Comparison of ENCODE assay signal across 8 cellular contexts in genomic region chr4:112288455-112288854, GRCh38. TPM values are rescaled to one million over a fixed set of nuclear protein-coding genes. Genes with fewer than 3 reads are reported as not detected.
DNase-seq lines count a peak whose midpoint lies in the region; ATAC-seq and TF ChIP-seq lines count a peak whose summit lies in the region.

No MANE protein-coding gene starts in this region.

- H3K27ac ChIP-seq in CD8-positive, alpha-beta T cell (ENCODE audit: low read depth, low read length), result no peak overlapping the region
- H3K27ac ChIP-seq in lower lobe of right lung (no peak overlapping the region), stomach (peak overlapping the region in 1 of 5 donors; percentile 90)

- no peaks in the 10 kb centered on the region for H3K27me3 Mint-ChIP-seq in CD8-positive, alpha-beta T cell (ENCODE audit: low read depth)
- no peaks in the 10 kb centered on the region for H3K27me3 Mint-ChIP-seq in activated CD8-positive, alpha-beta T cell treated with anti-CD3 and anti-CD28 coated beads for 36 hours

- no peaks in the 10 kb centered on the region for H3K9me3 ChIP-seq in CD8-positive, alpha-beta T cell (ENCODE audit: low read length)
- H3K9me3 ChIP-seq in lower lobe of right lung (no peaks in the 10 kb centered on the region), stomach (no peaks in the 10 kb centered on the region)

- no peak overlapping the region for H3K4me3 ChIP-seq in CD8-positive, alpha-beta T cell (ENCODE audit: low read depth, low read length)
- no peak overlapping the region for H3K4me3 ChIP-seq in lower lobe of right lung
- H3K4me3 ChIP-seq in stomach, result no peak overlapping the region

- no peak for DNase-seq in CD8-positive, alpha-beta T cell
- DNase-seq in activated CD8-positive, alpha-beta T cell treated with anti-CD3 and anti-CD28 coated beads for 36 hours, result peak; percentile 47
- DNase-seq in lower lobe of right lung (no peak), iPS-NIHi7 (ENCODE audit: extremely low spot score) (no peak), midbrain (lab: John Stamatoyannopoulos, UW) (no peak), stomach (no peak)

- ATAC-seq in CD8-positive, alpha-beta T cell, result no peak
- ATAC-seq in GM19438 (IDR thresholded peaks at IDR 0.05; ENCODE audit: low read depth, unreplicated experiment) (peak; percentile 25), HG03108 (IDR thresholded peaks at IDR 0.05; ENCODE audit: unreplicated experiment) (peak; percentile 29), lower lobe of right lung (no peak)
- peak; percentile 14 for ATAC-seq in activated CD8-positive, alpha-beta T cell treated with anti-CD3 and anti-CD28 coated beads for 36 hours

- H3K36me3 Mint-ChIP-seq in CD8-positive, alpha-beta T cell, result peaks cover 8% of the 10 kb centered on the region
- H3K36me3 Mint-ChIP-seq in activated CD8-positive, alpha-beta T cell treated with anti-CD3 and anti-CD28 coated beads for 36 hours (ENCODE audit: low read depth), result peaks cover 19% of the 10 kb centered on the region

- peaks cover 27% of the 10 kb centered on the region for H3K4me1 ChIP-seq in CD8-positive, alpha-beta T cell (ENCODE audit: insufficient read depth, low read length)
- H3K4me1 ChIP-seq in lower lobe of right lung, result peaks cover 14% of the 10 kb centered on the region
- peaks cover 6 to 13% (median 9%) of the 10 kb centered on the region in 4 donors for H3K4me1 ChIP-seq in stomach

- H3K36me3 ChIP-seq in CD8-positive, alpha-beta T cell (ENCODE audit: insufficient read depth, low read length), result no peaks in the 10 kb centered on the region
- no peaks in the 10 kb centered on the region for H3K36me3 ChIP-seq in lower lobe of right lung
- H3K36me3 ChIP-seq in stomach, result no peaks in the 10 kb centered on the region

- no peaks in the 10 kb centered on the region for H3K27me3 ChIP-seq in CD8-positive, alpha-beta T cell (ENCODE audit: insufficient read depth, low read length)
- H3K27me3 ChIP-seq in lower lobe of right lung (ENCODE audit: low read depth), result no peaks in the 10 kb centered on the region
- H3K27me3 ChIP-seq in stomach, result no peaks in the 10 kb centered on the region

- peaks cover 49% of the 10 kb centered on the region for H3K4me1 Mint-ChIP-seq in CD8-positive, alpha-beta T cell (ENCODE audit: low read depth)
- peaks cover 47% of the 10 kb centered on the region for H3K4me1 Mint-ChIP-seq in activated CD8-positive, alpha-beta T cell treated with anti-CD3 and anti-CD28 coated beads for 36 hours (ENCODE audit: low read depth)

- no peak for TF ChIP-seq POLR2A in stomach (IDR thresholded peaks at IDR 0.05)

- H3K4me3 Mint-ChIP-seq in CD8-positive, alpha-beta T cell, result peak overlapping the region; percentile 53
- H3K4me3 Mint-ChIP-seq in activated CD8-positive, alpha-beta T cell treated with anti-CD3 and anti-CD28 coated beads for 36 hours, result peak overlapping the region; percentile 51

- 65 to 82% (median 79%) methylated on average over 3 of the region's 3 CpGs for WGBS in stomach, 5 donors

- intact Hi-C loops in CD8-positive, alpha-beta T cell (cut with DNase I, micrococcal nuclease), result loop anchor here (1.0 to 5.0 kb wide), 4 partner anchors 9 to 349 kb away; partner anchors contain the start of genes ALPK1 (in 1 of the 2), LARP7 (in 1 of the 2) and ZGRF1 (in 1 of the 2)
- intact Hi-C loops in activated CD8-positive, alpha-beta T cell treated with anti-CD3 and anti-CD28 coated beads for 36 hours (cut with micrococcal nuclease), result loop anchor here (5.0 kb wide), 2 partner anchors 56 to 141 kb away; partner anchors contain the start of genes AP1AR and FAM241A
- intact Hi-C loops in lower lobe of right lung (cut with DNase I) (no loop called here), stomach (cut with DNase I; ENCODE audit: low total_unique reads) (no loop called here)

- no peak for TF ChIP-seq CTCF in CD8-positive, alpha-beta T cell (IDR thresholded peaks at IDR 0.05)
- TF ChIP-seq CTCF in activated CD8-positive, alpha-beta T cell treated with anti-CD3 and anti-CD28 coated beads for 36 hours (IDR thresholded peaks at IDR 0.05), result no peak
- TF ChIP-seq CTCF in lower lobe of right lung (IDR thresholded peaks at IDR 0.05) (no peak), stomach (IDR thresholded peaks at IDR 0.05) (no peak)

- peak overlapping the region; percentile 84 for H3K27ac Mint-ChIP-seq in CD8-positive, alpha-beta T cell
- H3K27ac Mint-ChIP-seq in activated CD8-positive, alpha-beta T cell treated with anti-CD3 and anti-CD28 coated beads for 36 hours, result peak overlapping the region; percentile 91

- POLR2A ChIA-PET in CD8-positive, alpha-beta T cell (lab: Charles Lee), result no interaction called here
- POLR2A ChIA-PET in activated CD8-positive, alpha-beta T cell treated with anti-CD3 and anti-CD28 coated beads for 36 hours (lab: Charles Lee), result interaction anchor here (0.8 to 2.6 kb wide), 2 partner anchors 14 to 17 kb away, joined by 3 to 14 read pairs; no protein-coding TSS in a partner anchor

- H3K9me3 Mint-ChIP-seq in CD8-positive, alpha-beta T cell, result no peaks in the 10 kb centered on the region
- no peaks in the 10 kb centered on the region for H3K9me3 Mint-ChIP-seq in activated CD8-positive, alpha-beta T cell treated with anti-CD3 and anti-CD28 coated beads for 36 hours

- CTCF ChIA-PET in CD8-positive, alpha-beta T cell (lab: Charles Lee), result no interaction called here
- CTCF ChIA-PET in activated CD8-positive, alpha-beta T cell treated with anti-CD3 and anti-CD28 coated beads for 36 hours (lab: Charles Lee), result interaction anchor here (2.4 to 3.0 kb wide), 3 partner anchors 21 to 188 kb away, joined by 5 to 10 read pairs (median 7); no protein-coding TSS in a partner anchor

- TF ChIP-seq EP300 in stomach (IDR thresholded peaks at IDR 0.05), result no peak

RNA-seq across cellular contexts. Expression of gene TIFA, which starts 2.8 kb away (rescaled TPM):
- total RNA-seq in CD8-positive, alpha-beta T cell, result 10 to 100 TPM; 12.3 to 16.1 TPM
- total RNA-seq in activated CD8-positive, alpha-beta T cell treated with anti-CD3 and anti-CD28 coated beads for 36 hours, result 10 to 100 TPM; 37.9 to 39.1 TPM
- total RNA-seq in lower lobe of right lung (11.5 TPM), stomach (10 to 100 TPM in 1 of 5 donors, 1 to 10 TPM in 2, not detected in 2; 5.8 to 14.1 (median 7.7) TPM)
- polyA plus RNA-seq in stomach, result 1 to 10 TPM; 7.5 to 9.3 (median 7.9) TPM

RNA-seq across cellular contexts. Expression of gene ALPK1, which starts 8.7 kb away (rescaled TPM):
- total RNA-seq in CD8-positive, alpha-beta T cell, result 1 to 10 TPM; 6.5 to 7.0 TPM
- 10 to 100 TPM; 13.4 to 13.7 TPM for total RNA-seq in activated CD8-positive, alpha-beta T cell treated with anti-CD3 and anti-CD28 coated beads for 36 hours
- total RNA-seq in lower lobe of right lung, result 40.1 TPM
- total RNA-seq in stomach, result 10 to 100 TPM; 19.3 to 47.7 (median 37.5) TPM
- 1 to 10 TPM; 2.9 to 6.1 (median 5.2) TPM for polyA plus RNA-seq in stomach

RNA-seq across cellular contexts. Expression of gene AP1AR, which starts 56.9 kb away (rescaled TPM):
- 1 to 10 TPM; 3.8 to 5.2 TPM for total RNA-seq in CD8-positive, alpha-beta T cell
- 10 to 100 TPM; 15.5 to 17.7 TPM for total RNA-seq in activated CD8-positive, alpha-beta T cell treated with anti-CD3 and anti-CD28 coated beads for 36 hours
- total RNA-seq in lower lobe of right lung (15.0 TPM), stomach (10 to 100 TPM; 11.6 to 35.6 (median 22.6) TPM)
- polyA plus RNA-seq in stomach, result 10 to 100 TPM in 1 of 3 donors, 1 to 10 TPM in 2; 9.5 to 12.7 (median 9.9) TPM

Comparison
In these comparisons a context has a peak if more than half of its experiments do, and no peak if none do; other contexts are left out.
1. ATAC-seq: peak in GM19438 (single experiment), HG03108 (single experiment) and activated CD8-positive, alpha-beta T cell treated with anti-CD3 and anti-CD28 coated beads for 36 hours (single experiment); none in CD8-positive, alpha-beta T cell (single experiment) and lower lobe of right lung (0 of 2).
2. intact Hi-C loops: an anchor here in CD8-positive, alpha-beta T cell (1.0 to 5.0 kb wide) and activated CD8-positive, alpha-beta T cell treated with anti-CD3 and anti-CD28 coated beads for 36 hours (5.0 kb wide); none called in lower lobe of right lung and stomach.